ENCODE assay signal across 22 cellular contexts in genomic region chr16:3890091-3890490, GRCh38.
"Had no signal": no experiment of that assay in that cellular context is flagged by ENCODE, and none has a peak within 500 bp of the region (broad histone marks: within the 10 kb centered on the region; RNA-seq: fewer than 3 reads in every experiment).

No MANE protein-coding gene starts in this region.

- ATAC-seq: foreskin keratinocyte, gastroesophageal sphincter, heart right ventricle, left cardiac atrium, left lung, left ventricle myocardium superior, lower lobe of right lung, mucosa of descending colon had no signal

- H3K4me1 Mint-ChIP-seq: mesothelial cell of epicardium had no signal

- DNase-seq: dermis blood vessel endothelial cell; effector CD4-positive, alpha-beta T cell; effector memory CD4-positive, alpha-beta T cell; foreskin keratinocyte; heart right ventricle; hippocampal formation; left cardiac atrium; left lung; left ventricle myocardium superior; lower lobe of right lung; mesendoderm; mucosa of descending colon had no signal

- H3K4me3 ChIP-seq: coronary artery, dorsolateral prefrontal cortex, esophagus muscularis mucosa, gastroesophageal sphincter, heart right ventricle, left lung, lower lobe of right lung, mucosa of descending colon had no signal

- H3K36me3 Mint-ChIP-seq: mesothelial cell of epicardium had no signal

- H3K36me3 ChIP-seq: esophagus muscularis mucosa, gastroesophageal sphincter, heart right ventricle, left lung, lower lobe of right lung had no signal

- FAIRE-seq: colon, endothelial cell of umbilical vein, frontal cortex, islet of Langerhans, keratinocyte had no signal

- H3K4me3 Mint-ChIP-seq: mesothelial cell of epicardium had no signal

- H3K9me3 ChIP-seq: esophagus muscularis mucosa, gastroesophageal sphincter, left lung, lower lobe of right lung, mucosa of descending colon had no signal

- H3K27ac Mint-ChIP-seq: mesothelial cell of epicardium had no signal

- H3K4me1 ChIP-seq: esophagus muscularis mucosa, foreskin keratinocyte, gastroesophageal sphincter, heart right ventricle, left lung, lower lobe of right lung had no signal

- H3K27me3 ChIP-seq: dorsolateral prefrontal cortex, esophagus muscularis mucosa, left lung had no signal

- H3K27ac ChIP-seq: coronary artery, dorsolateral prefrontal cortex, esophagus muscularis mucosa, foreskin keratinocyte, gastroesophageal sphincter, heart right ventricle, left lung, lower lobe of right lung had no signal
